8 cellular contexts compared by ENCODE assay signal in the genomic region with DNA sequence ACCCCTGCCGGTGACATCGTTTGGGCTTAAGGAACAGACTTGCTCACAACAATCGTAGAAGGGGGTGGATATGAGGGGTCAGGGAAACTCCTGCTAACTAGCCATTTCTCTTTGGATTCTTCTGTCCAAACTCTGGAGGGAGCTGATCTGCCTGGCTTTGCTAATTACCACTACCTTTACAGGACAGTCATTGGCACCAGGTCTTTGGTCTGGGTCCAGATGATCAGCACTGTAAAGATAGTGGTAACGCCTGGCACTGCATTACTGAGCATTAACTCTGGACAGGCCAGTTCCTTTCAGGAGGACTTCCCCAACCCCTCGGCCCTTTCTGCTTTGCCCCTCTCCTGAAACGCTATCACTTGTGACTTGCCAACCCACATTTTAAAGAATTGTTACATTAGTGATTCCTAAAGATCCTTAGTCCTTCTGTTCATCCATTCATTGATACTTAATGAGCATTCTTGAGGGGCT. TPM values are rescaled to one million over a fixed set of nuclear protein-coding genes. Genes with fewer than 3 reads are reported as not detected.
DNase-seq lines count a peak whose midpoint lies in the region; ATAC-seq, FAIRE-seq and TF ChIP-seq lines count a peak whose summit lies in the region.

No MANE protein-coding gene starts in this region.

- TSS peak; percentile 49 for BruUV-seq in K562 (replicated peaks; lab: Mats Ljungman, UMichigan)

- peaks cover 81% of the 10 kb centered on the region for H3K79me2 ChIP-seq in K562 (ENCODE audit: control insufficient read depth, insufficient read depth, low read length)

- peak overlapping the region; percentile 91 for H3K27ac ChIP-seq in K562 (ENCODE audit: extremely low read depth, low read depth, low read length)
- H3K27ac ChIP-seq in left lung = peak overlapping the region; percentile 88 to 89
- peak overlapping the region; percentile 92 to 94 (median 93) for H3K27ac ChIP-seq in thyroid gland

- DNase-seq in activated CD4-positive, alpha-beta T cell treated with anti-CD3 and anti-CD28 coated beads, Interleukin-2, amount 10 ng/mL, durations not matched to agents 24 days and 14 days = no peak
- no peak for DNase-seq in activated CD4-positive, alpha-beta T cell treated with anti-CD3 and anti-CD28 coated beads, Interleukin-2, amount 50 U/mL, for 4 hours
- DNase-seq in K562 (ENCODE audit: extremely low read depth in 1 of 4, low spot score in 3 of 4) = no peak
- DNase-seq in left lung = no peak
- no peak for DNase-seq in thyroid gland
- no peak for DNase-seq in SW480 (ENCODE audit: low spot score)
- no peak for DNase-seq in activated CD4-positive, alpha-beta T cell treated with anti-CD3 and anti-CD28 coated beads for 48 hours

- ATAC-seq in K562 (no peak), left lung (no peak), HG03342 (IDR thresholded peaks at IDR 0.05; ENCODE audit: unreplicated experiment) (no peak)

- H3K9me3 Mint-ChIP-seq in activated CD4-positive, alpha-beta T cell treated with anti-CD3 and anti-CD28 coated beads, Interleukin-2, amount 10 ng/mL, durations not matched to agents 24 days and 14 days = peaks cover 7% of the 10 kb centered on the region

- H3K9ac ChIP-seq in K562 (ENCODE audit: insufficient read depth in 1 of 2, low read depth in 2 of 2, low read length in 2 of 2) = peak overlapping the region; percentile 95

- peaks cover under 1% of the 10 kb centered on the region for H3K9me1 ChIP-seq in K562 (ENCODE audit: control insufficient read depth, insufficient read depth, low read length)

- H2AFZ ChIP-seq in K562 (ENCODE audit: low read depth, low read length) = peak overlapping the region; percentile 88

- no peaks in the 10 kb centered on the region for H3K27me3 Mint-ChIP-seq in activated CD4-positive, alpha-beta T cell treated with anti-CD3 and anti-CD28 coated beads, Interleukin-2, amount 10 ng/mL, durations not matched to agents 24 days and 14 days

- TF ChIP-seq RAD21 in K562 (CRISPR knock-in tag; conservative IDR thresholded peaks at IDR 0.05 in 1 of 2, IDR thresholded peaks at IDR 0.05 in 1 of 2) = no peak

- CTCF ChIA-PET in K562 (lab: Yijun Ruan, JAX; ENCODE audit: low intra/inter-chr PET ratio) = no interaction called here

- peak overlapping the region; percentile 91 for H3K4me3 ChIP-seq in K562
- H3K4me3 ChIP-seq in left lung = peak overlapping the region; percentile 71 to 80
- H3K4me3 ChIP-seq in thyroid gland (replicated peaks in 1 of 3) = peak overlapping the region; percentile 49 to 68 (median 51)

- intact Hi-C loops in activated CD4-positive, alpha-beta T cell treated with anti-CD3 and anti-CD28 coated beads, Interleukin-2, amount 10 ng/mL, durations not matched to agents 24 days and 14 days (cut with micrococcal nuclease) = loop anchor here (2.0 to 10.0 kb wide), 3 partner anchors 80 to 358 kb away; partner anchors contain the start of genes ALAS1 and STIMATE
- intact Hi-C loops in K562 (cut with micrococcal nuclease) (loop anchor here (2.0 kb wide), 1 partner anchor 146 kb away; no protein-coding TSS in a partner anchor), left lung (cut with DNase I) (loop anchor here in 1 of 2 donors (10.0 kb wide), 1 partner anchor 72 kb away; no protein-coding TSS in a partner anchor), thyroid gland (cut with DNase I) (loop anchor here (5.0 kb wide), 1 partner anchor 485 kb away; no protein-coding TSS in a partner anchor)

- no peaks in the 10 kb centered on the region for H3K9me3 ChIP-seq in K562 (replicated peaks; ENCODE audit: control insufficient read depth, insufficient read depth, low read depth, low read length)
- no peaks in the 10 kb centered on the region for H3K9me3 ChIP-seq in left lung
- no peaks in the 10 kb centered on the region for H3K9me3 ChIP-seq in thyroid gland

- peak overlapping the region; percentile 100 for H3K27ac Mint-ChIP-seq in activated CD4-positive, alpha-beta T cell treated with anti-CD3 and anti-CD28 coated beads, Interleukin-2, amount 10 ng/mL, durations not matched to agents 24 days and 14 days

- in situ Hi-C loops in K562 (cut with MboI) = no loop called here

- H3K4me1 ChIP-seq in K562 (replicated peaks in 1 of 2; ENCODE audit: control insufficient read depth in 2 of 2, insufficient read depth in 2 of 2, low read length in 2 of 2) (peaks cover 28 to 39% of the 10 kb centered on the region in 2 experiments), left lung (peaks cover 21 to 74% of the 10 kb centered on the region in 2 donors), thyroid gland (peaks cover 48 to 70% of the 10 kb centered on the region in 2 donors)

- H4K20me1 ChIP-seq in K562 (replicated peaks; ENCODE audit: control insufficient read depth, insufficient read depth, low read length) = peaks cover 20% of the 10 kb centered on the region

- peak overlapping the region; percentile 98 for H3K4me2 ChIP-seq in K562 (ENCODE audit: insufficient read depth, low read length)

- no peak for TF ChIP-seq EP300 in K562 (IDR thresholded peaks at IDR 0.05; ENCODE audit: low read length)

- peaks cover 30% of the 10 kb centered on the region for H3K36me3 Mint-ChIP-seq in activated CD4-positive, alpha-beta T cell treated with anti-CD3 and anti-CD28 coated beads, Interleukin-2, amount 10 ng/mL, durations not matched to agents 24 days and 14 days (ENCODE audit: low read depth)

- H3K27me3 ChIP-seq in K562 (ENCODE audit: control insufficient read depth in 2 of 2, insufficient read depth in 2 of 2, low read length in 2 of 2) (no peaks in the 10 kb centered on the region), left lung (peaks cover 0 to 28% of the 10 kb centered on the region in 2 donors), thyroid gland (no peaks in the 10 kb centered on the region)

- H3K4me3 Mint-ChIP-seq in activated CD4-positive, alpha-beta T cell treated with anti-CD3 and anti-CD28 coated beads, Interleukin-2, amount 10 ng/mL, durations not matched to agents 24 days and 14 days = peak overlapping the region; percentile 98

- FAIRE-seq in K562 (lab: Jason Lieb, UNC) = peak; percentile 19

- TF ChIP-seq CTCF in K562 (IDR thresholded peaks at IDR 0.05 in 2 of 3, conservative IDR thresholded peaks at IDR 0.05 in 1 of 3; ENCODE audit: insufficient read depth in 2 of 3, low read depth in 1 of 3, low read length in 3 of 3) (no peak), left lung (IDR thresholded peaks at IDR 0.05) (no peak), thyroid gland (IDR thresholded peaks at IDR 0.05) (peak in 2 of 6 experiments; percentile 7 to 33)

- peaks cover 31% of the 10 kb centered on the region for H3K4me1 Mint-ChIP-seq in activated CD4-positive, alpha-beta T cell treated with anti-CD3 and anti-CD28 coated beads, Interleukin-2, amount 10 ng/mL, durations not matched to agents 24 days and 14 days

- POLR2A ChIA-PET in K562 (lab: Yijun Ruan, JAX) = interaction anchor here (0.6 to 1.1 kb wide), 4 partner anchors 9 to 144 kb away, joined by 3 to 4 read pairs (median 3); no protein-coding TSS in a partner anchor

- 0% methylated on average over 4 of the region's 6 CpGs for WGBS in K562 (ENCODE audit: insufficient coverage, low coverage, missing lambda C conversion rate)
- 2 to 6% methylated on average over 4 to 6 of the region's 6 CpGs for WGBS in thyroid gland, 2 donors

- H3K36me3 ChIP-seq in K562 (ENCODE audit: control insufficient read depth, insufficient read depth, low read length) (peaks cover 38% of the 10 kb centered on the region; the same call in 2 of the 3 replicates), left lung (peaks cover 0 to 20% of the 10 kb centered on the region in 2 donors), thyroid gland (peaks cover 0 to 3% of the 10 kb centered on the region in 2 donors)

- TF ChIP-seq POLR2A in K562 (conservative IDR thresholded peaks at IDR 0.05) = no peak
- TF ChIP-seq POLR2A in thyroid gland (IDR thresholded peaks at IDR 0.05) = no peak

RNA-seq across cellular contexts. Expression of gene UQCC5, which starts 0.8 kb away (rescaled TPM):
- total RNA-seq in activated CD4-positive, alpha-beta T cell treated with anti-CD3 and anti-CD28 coated beads, Interleukin-2, amount 10 ng/mL, durations not matched to agents 24 days and 14 days = 13.8 TPM in 2 replicates
- total RNA-seq in K562 (2011; cell fraction: chromatin; rRNA removed; ENCODE audit: low replicate concordance) = 16.1 and 17.7 TPM in 2 replicates
- total RNA-seq in K562 (2011; cell fraction: nucleolus; rRNA removed) = 11.6 and 16.8 TPM in 2 replicates
- 22.7 and 45.6 TPM in 2 replicates for total RNA-seq in K562 (2011; cell fraction: nucleoplasm; rRNA removed)
- 28.6 and 41.1 TPM in 2 replicates for total RNA-seq in K562 (2014; rRNA removed)
- 13.8 and 16.4 TPM in 2 replicates for total RNA-seq in K562 (2014; rRNA removed; fragmentation: Illumina TruSeq; extraction: Trizol)
- 33.8 and 38.3 TPM in 2 replicates for total RNA-seq in K562 (2015; rRNA removed; fragmentation: Illumina TruSeq; extraction: Trizol)
- 23.3 and 32.2 TPM in 2 replicates for total RNA-seq in K562 (2021)
- polyA plus RNA-seq in K562 (2011; rRNA removed) = 10.2 and 11.3 TPM in 2 replicates
- polyA plus RNA-seq in K562 (2011; cell fraction: cytosol; rRNA removed) = 12.1 and 14.9 TPM in 2 replicates
- 17.8 and 22.9 TPM in 2 replicates for polyA plus RNA-seq in K562 (2011; cell fraction: nucleus; rRNA removed)
- polyA plus RNA-seq in K562 (2012) = 36.7 and 97.1 TPM in 2 replicates
- 18.0 and 31.0 TPM in 2 replicates for polyA plus RNA-seq in K562 (2014; fragmentation: Illumina TruSeq; extraction: Trizol)
- 10 to 100 TPM; 36.3 to 36.7 TPM for polyA plus RNA-seq in K562 (2014; fragmentation: Nextera tagmentation; extraction: Ambion mirVana)
- 45.3 and 55.4 TPM in 2 replicates for polyA plus RNA-seq in K562 (2014; rRNA removed)
- polyA minus RNA-seq in K562 (2011; rRNA and poly(A)+ RNA removed) = 7.6 and 8.3 TPM in 2 replicates
- polyA minus RNA-seq in K562 (2011; cell fraction: cytosol; rRNA and poly(A)+ RNA removed) = 9.0 and 12.3 TPM in 2 replicates
- polyA minus RNA-seq in K562 (2011; cell fraction: nucleus; rRNA and poly(A)+ RNA removed) = 6.5 and 9.8 TPM in 2 replicates
- 10 to 100 TPM; 19.0 to 20.4 TPM for total RNA-seq in left lung
- total RNA-seq in thyroid gland = 10 to 100 TPM in 2 of 4 donors, 1 to 10 TPM in 2; 4.8 to 34.3 (median 9.4) TPM

RNA-seq across cellular contexts. Expression of gene NT5DC2, which starts 3.5 kb away (rescaled TPM):
- total RNA-seq in activated CD4-positive, alpha-beta T cell treated with anti-CD3 and anti-CD28 coated beads, Interleukin-2, amount 10 ng/mL, durations not matched to agents 24 days and 14 days = 75.6 and 76.9 TPM in 2 replicates
- 149 and 396 TPM in 2 replicates for total RNA-seq in K562 (2011; cell fraction: chromatin; rRNA removed; ENCODE audit: low replicate concordance)
- total RNA-seq in K562 (2011; cell fraction: nucleolus; rRNA removed) = 249 and 262 TPM in 2 replicates
- total RNA-seq in K562 (2011; cell fraction: nucleoplasm; rRNA removed) = 155 and 157 TPM in 2 replicates
- 122 and 177 TPM in 2 replicates for total RNA-seq in K562 (2014; rRNA removed)
- 52.5 and 60.9 TPM in 2 replicates for total RNA-seq in K562 (2014; rRNA removed; fragmentation: Illumina TruSeq; extraction: Trizol)
- total RNA-seq in K562 (2015; rRNA removed; fragmentation: Illumina TruSeq; extraction: Trizol) = 80.5 and 88.7 TPM in 2 replicates
- total RNA-seq in K562 (2021) = 168 and 171 TPM in 2 replicates
- polyA plus RNA-seq in K562 (2011; rRNA removed) = 133 and 165 TPM in 2 replicates
- 143 and 272 TPM in 2 replicates for polyA plus RNA-seq in K562 (2011; cell fraction: cytosol; rRNA removed)
- 440 and 526 TPM in 2 replicates for polyA plus RNA-seq in K562 (2011; cell fraction: nucleus; rRNA removed)
- 107 and 154 TPM in 2 replicates for polyA plus RNA-seq in K562 (2012)
- 140 and 168 TPM in 2 replicates for polyA plus RNA-seq in K562 (2014; fragmentation: Illumina TruSeq; extraction: Trizol)
- polyA plus RNA-seq in K562 (2014; fragmentation: Nextera tagmentation; extraction: Ambion mirVana) = 10 to 100 TPM; 25.6 to 37.5 TPM
- 150 and 173 TPM in 2 replicates for polyA plus RNA-seq in K562 (2014; rRNA removed)
- 77.2 and 97.0 TPM in 2 replicates for polyA minus RNA-seq in K562 (2011; rRNA and poly(A)+ RNA removed)
- 74.4 and 91.0 TPM in 2 replicates for polyA minus RNA-seq in K562 (2011; cell fraction: cytosol; rRNA and poly(A)+ RNA removed)
- 76.3 and 93.3 TPM in 2 replicates for polyA minus RNA-seq in K562 (2011; cell fraction: nucleus; rRNA and poly(A)+ RNA removed)
- total RNA-seq in left lung = 10 to 100 TPM; 81.8 to 83.1 TPM
- 10 to 100 TPM; 40.5 to 55.1 (median 45.0) TPM for total RNA-seq in thyroid gland

RNA-seq across cellular contexts. Expression of gene STAB1, which starts 42.1 kb away (rescaled TPM):
- total RNA-seq in activated CD4-positive, alpha-beta T cell treated with anti-CD3 and anti-CD28 coated beads, Interleukin-2, amount 10 ng/mL, durations not matched to agents 24 days and 14 days = 0.07 TPM in 1 of 2 replicates, not detected in the other
- 6.3 and 21.2 TPM in 2 replicates for total RNA-seq in K562 (2011; cell fraction: chromatin; rRNA removed; ENCODE audit: low replicate concordance)
- 16.3 and 17.0 TPM in 2 replicates for total RNA-seq in K562 (2011; cell fraction: nucleolus; rRNA removed)
- total RNA-seq in K562 (2011; cell fraction: nucleoplasm; rRNA removed) = 8.3 and 8.5 TPM in 2 replicates
- total RNA-seq in K562 (2014; rRNA removed) = 1.6 and 3.4 TPM in 2 replicates
- total RNA-seq in K562 (2014; rRNA removed; fragmentation: Illumina TruSeq; extraction: Trizol) = 1.1 TPM in 2 replicates
- total RNA-seq in K562 (2015; rRNA removed; fragmentation: Illumina TruSeq; extraction: Trizol) = 0.75 and 1.2 TPM in 2 replicates
- 3.9 and 4.7 TPM in 2 replicates for total RNA-seq in K562 (2021)
- 1.8 and 4.4 TPM in 2 replicates for polyA plus RNA-seq in K562 (2011; rRNA removed)
- 2.6 and 3.1 TPM in 2 replicates for polyA plus RNA-seq in K562 (2011; cell fraction: cytosol; rRNA removed)
- 34.1 and 41.9 TPM in 2 replicates for polyA plus RNA-seq in K562 (2011; cell fraction: nucleus; rRNA removed)
- 1.6 and 2.7 TPM in 2 replicates for polyA plus RNA-seq in K562 (2012)
- polyA plus RNA-seq in K562 (2014; fragmentation: Illumina TruSeq; extraction: Trizol) = 0.86 and 1.6 TPM in 2 replicates
- under 1 TPM; 0.20 TPM for polyA plus RNA-seq in K562 (2014; fragmentation: Nextera tagmentation; extraction: Ambion mirVana)
- polyA plus RNA-seq in K562 (2014; rRNA removed) = 1.8 and 3.4 TPM in 2 replicates
- 1.6 and 2.3 TPM in 2 replicates for polyA minus RNA-seq in K562 (2011; rRNA and poly(A)+ RNA removed)
- polyA minus RNA-seq in K562 (2011; cell fraction: cytosol; rRNA and poly(A)+ RNA removed) = 1.9 and 3.1 TPM in 2 replicates
- polyA minus RNA-seq in K562 (2011; cell fraction: nucleus; rRNA and poly(A)+ RNA removed) = 8.5 and 12.6 TPM in 2 replicates
- total RNA-seq in left lung = 100 to 1,000 TPM; 122 to 334 TPM
- 100 to 1,000 TPM in 1 of 4 donors, 10 to 100 TPM in 3; 31.8 to 100 (median 67.4) TPM for total RNA-seq in thyroid gland
